Comparison of ENCODE assay signal across 14 cellular contexts in the genomic region with DNA sequence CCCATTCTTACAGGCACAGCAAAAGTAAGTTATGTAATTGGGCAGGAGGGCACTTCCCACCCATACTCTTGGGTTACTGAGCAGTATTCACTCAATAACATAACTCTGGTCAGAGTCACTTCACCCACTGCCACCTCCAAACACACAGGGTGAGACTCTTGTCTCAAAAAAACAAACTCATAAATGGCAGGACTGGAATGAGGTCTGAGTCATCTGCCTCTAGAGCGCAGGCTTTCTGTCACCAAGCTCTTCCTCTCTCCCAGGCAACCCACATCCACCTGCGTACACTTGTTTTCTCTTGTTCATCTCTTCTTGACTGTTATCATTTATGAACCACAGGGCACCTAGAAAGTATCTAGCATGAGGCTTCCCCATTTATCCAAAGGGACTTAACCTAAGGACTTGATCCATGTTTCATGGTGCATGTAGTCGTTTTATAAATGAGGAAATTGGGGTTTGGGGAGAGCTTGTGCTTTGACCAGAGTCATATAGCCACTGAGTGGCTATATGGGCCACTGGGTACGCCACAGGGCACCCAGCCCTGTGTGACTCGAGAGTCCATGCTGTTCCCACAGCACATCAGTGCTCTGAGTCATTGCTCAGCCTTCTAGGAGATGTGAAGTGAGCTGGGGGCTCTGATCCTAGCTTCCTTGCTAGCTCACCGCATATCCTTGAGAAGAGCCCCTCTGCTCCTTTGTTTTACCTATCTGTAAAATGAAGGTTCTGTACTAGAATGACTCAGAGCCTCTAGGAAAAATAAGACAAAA. TPM values are rescaled to one million over a fixed set of nuclear protein-coding genes. Genes with fewer than 3 reads are reported as not detected.
DNase-seq lines count a peak whose midpoint lies in the region; ATAC-seq, FAIRE-seq and TF ChIP-seq lines count a peak whose summit lies in the region.
"Had no signal": no experiment of that assay in that cellular context is flagged by ENCODE, and none has a peak within 500 bp of the region (broad histone marks: within the 10 kb centered on the region; RNA-seq: fewer than 3 reads in every experiment).

No MANE protein-coding gene starts in this region.

- TF ChIP-seq POLR2A in H54 (IDR thresholded peaks at IDR 0.05; ENCODE audit: low read depth, low read length) (no peak), body of pancreas (IDR thresholded peaks at IDR 0.05) (no peak)

- peak overlapping the region; percentile 87 for H3K27ac Mint-ChIP-seq in activated naive CD8-positive, alpha-beta T cell

- FAIRE-seq in H54 (lab: Jason Lieb, UNC), result no peak

- 83 to 88% methylated on average over 6 of the region's 6 CpGs for WGBS in body of pancreas, 2 donors

- no peak overlapping the region for H3K4me3 ChIP-seq in BJ (ENCODE audit: low read depth, low read length)
- H3K4me3 ChIP-seq in left lung, result no peak overlapping the region
- H3K4me3 ChIP-seq in body of pancreas, result no peak overlapping the region

- H3K36me3 ChIP-seq in BJ (ENCODE audit: control insufficient read depth, insufficient read depth, low read length) (peaks cover 32% of the 10 kb centered on the region), left lung (peaks cover 0 to 98% of the 10 kb centered on the region in 2 donors), body of pancreas (replicated peaks in 1 of 2; ENCODE audit: insufficient read depth in 1 of 2, low read depth in 2 of 2) (peaks cover 0 to 18% of the 10 kb centered on the region in 2 donors)

- POLR2A ChIA-PET in BJ (lab: Charles Lee), result no interaction called here

- no peaks in the 10 kb centered on the region for H3K9me3 Mint-ChIP-seq in activated naive CD8-positive, alpha-beta T cell (ENCODE audit: low read depth)

- ATAC-seq in left lung, result peak; percentile 8
- ATAC-seq in body of pancreas, result no peak
- ATAC-seq: left lobe of liver had no signal

- TF ChIP-seq CTCF in BJ (IDR thresholded peaks at IDR 0.05; ENCODE audit: insufficient read depth, low read depth, low read length) (no peak), left lung (IDR thresholded peaks at IDR 0.05) (no peak), body of pancreas (IDR thresholded peaks at IDR 0.05) (no peak)

- peak overlapping the region; percentile 40 for H3K4me3 Mint-ChIP-seq in activated naive CD8-positive, alpha-beta T cell

- H3K4me1 ChIP-seq in left lung (no peaks in the 10 kb centered on the region), body of pancreas (no peaks in the 10 kb centered on the region)

- DNase-seq in BJ (ENCODE audit: low read depth) (peak; percentile 9), H54 (ENCODE audit: insufficient read length, low spot score) (peak; percentile 43), left lung (no peak), HK-2 (ENCODE audit: unreplicated experiment) (no peak), globus pallidus (ENCODE audit: low spot score) (no peak), superior temporal gyrus (ENCODE audit: extremely low spot score) (no peak), body of pancreas (no peak)
- DNase-seq: activated effector memory CD4-positive, alpha-beta T cell treated with Interleukin-2 at 50 U/mL for 16 hours; cortex of kidney; glutamatergic neuron; NCI-H1092 treated with DMSO at 0.1 percent for 48 hours; NCI-H526 treated with DMSO at 0.1 percent for 48 hours had no signal

- H3K9me3 ChIP-seq in left lung (no peaks in the 10 kb centered on the region), body of pancreas (no peaks in the 10 kb centered on the region)

- peaks cover 7% of the 10 kb centered on the region for H3K36me3 Mint-ChIP-seq in activated naive CD8-positive, alpha-beta T cell

- CTCF ChIA-PET in BJ (lab: Yijun Ruan, JAX), result interaction anchor here (1.7 kb wide), 1 partner anchor 46 kb away, joined by 3 read pairs; no protein-coding TSS in a partner anchor

- no peaks in the 10 kb centered on the region for H3K27me3 Mint-ChIP-seq in activated naive CD8-positive, alpha-beta T cell

- intact Hi-C loops in left lung (cut with DNase I) (no loop called here), body of pancreas (cut with DNase I) (no loop called here)

- H3K27me3 ChIP-seq in BJ (ENCODE audit: control insufficient read depth, insufficient read depth, low read length), result no peaks in the 10 kb centered on the region
- H3K27me3 ChIP-seq in left lung, result no peaks in the 10 kb centered on the region
- no peaks in the 10 kb centered on the region for H3K27me3 ChIP-seq in body of pancreas

- H3K27ac ChIP-seq in left lung, result no peak overlapping the region
- H3K27ac ChIP-seq in body of pancreas, result no peak overlapping the region

- peaks cover 28% of the 10 kb centered on the region for H3K4me1 Mint-ChIP-seq in activated naive CD8-positive, alpha-beta T cell (ENCODE audit: low read depth)

RNA-seq across cellular contexts. Expression of a gene that starts 22.4 kb away (rescaled TPM):
- not detected in 2 replicates for polyA plus RNA-seq in BJ (2011; rRNA removed)
- not detected in 2 replicates for polyA minus RNA-seq in BJ (2011; rRNA and poly(A)+ RNA removed)
- total RNA-seq in left lung (not detected), body of pancreas (not detected)
- total RNA-seq: left lobe of liver had no signal

RNA-seq across cellular contexts. Expression of a gene that starts 34.8 kb away (rescaled TPM):
- polyA plus RNA-seq in BJ (2011; rRNA removed), result 567 and 917 TPM in 2 replicates
- 164 and 299 TPM in 2 replicates for polyA minus RNA-seq in BJ (2011; rRNA and poly(A)+ RNA removed)
- total RNA-seq in left lung (100 to 1,000 TPM; 197 to 225 TPM), body of pancreas (100 to 1,000 TPM; 120 to 136 TPM)

RNA-seq across cellular contexts. Expression of a gene that starts 51.7 kb away (rescaled TPM):
- polyA plus RNA-seq in BJ (2011; rRNA removed), result 6.6 and 7.9 TPM in 2 replicates
- 4.7 and 7.1 TPM in 2 replicates for polyA minus RNA-seq in BJ (2011; rRNA and poly(A)+ RNA removed)
- 10 to 100 TPM; 23.4 to 27.2 TPM for total RNA-seq in left lung
- total RNA-seq in body of pancreas, result 10 to 100 TPM in 1 of 2 donors, 1 to 10 TPM in 1; 7.8 to 27.0 TPM

Comparison
In these comparisons a context has a peak if more than half of its experiments do, and no peak if none do; other contexts are left out.
1. DNase-seq: peak in BJ (single experiment) and H54 (single experiment); none in left lung (0 of 2), HK-2 (single experiment), globus pallidus (single experiment), superior temporal gyrus (single experiment) and body of pancreas (0 of 4).